In genomic region chr3:52288674-52289073, GRCh38 we compare ENCODE assay signal across 8 cellular contexts. TPM values are rescaled to one million over a fixed set of nuclear protein-coding genes. Genes with fewer than 3 reads are reported as not detected.
A peak's percentile ranks its signal among the peaks of the same experiment; 100 is the strongest.
DNase-seq lines count a peak whose midpoint lies in the region; ATAC-seq and TF ChIP-seq lines count a peak whose summit lies in the region.

No MANE protein-coding gene starts in this region.

- no peaks in the 10 kb centered on the region for H3K27me3 ChIP-seq in iPS-20b (ENCODE audit: insufficient read depth, low read length)
- H3K27me3 ChIP-seq in stomach, result no peaks in the 10 kb centered on the region

- no peaks in the 10 kb centered on the region for H3K9me3 Mint-ChIP-seq in T-helper 2 cell treated with Interferon-gamma antibody and Interleukin-4, amounts not matched to agents 5 μg/mL and 100 μg/mL, for 36 hours
- H3K9me3 Mint-ChIP-seq in activated T-helper 17 cell treated with anti-CD3 and anti-CD28 coated beads, Interleukin-2, amount 50 U/mL, for 72 hours, result no peaks in the 10 kb centered on the region

- peaks cover 17% of the 10 kb centered on the region for H3K36me3 Mint-ChIP-seq in T-helper 2 cell treated with Interferon-gamma antibody and Interleukin-4, amounts not matched to agents 5 μg/mL and 100 μg/mL, for 36 hours (ENCODE audit: low read depth)
- H3K36me3 Mint-ChIP-seq in activated T-helper 17 cell treated with anti-CD3 and anti-CD28 coated beads, Interleukin-2, amount 50 U/mL, for 72 hours (ENCODE audit: low read depth), result peaks cover 39% of the 10 kb centered on the region

- intact Hi-C loops in stomach (cut with DNase I; ENCODE audit: low total_unique reads), result no loop called here

- peaks cover 25% of the 10 kb centered on the region for H3K4me1 Mint-ChIP-seq in T-helper 2 cell treated with Interferon-gamma antibody and Interleukin-4, amounts not matched to agents 5 μg/mL and 100 μg/mL, for 36 hours (ENCODE audit: low read depth)
- peaks cover 16% of the 10 kb centered on the region for H3K4me1 Mint-ChIP-seq in activated T-helper 17 cell treated with anti-CD3 and anti-CD28 coated beads, Interleukin-2, amount 50 U/mL, for 72 hours

- H3K4me3 ChIP-seq in iPS-20b (ENCODE audit: low read length) (peak overlapping the region; percentile 95), stomach (peak overlapping the region; percentile 55 to 86 (median 58))

- ATAC-seq in activated T-helper 17 cell treated with anti-CD3 and anti-CD28 coated beads, Interleukin-2, amount 50 U/mL, for 72 hours (replicated peaks), result no peak
- ATAC-seq in GM18867 (IDR thresholded peaks at IDR 0.05; ENCODE audit: unreplicated experiment), result no peak

- TF ChIP-seq CTCF in stomach (IDR thresholded peaks at IDR 0.05), result no peak

- no peaks in the 10 kb centered on the region for H3K27me3 Mint-ChIP-seq in T-helper 2 cell treated with Interferon-gamma antibody and Interleukin-4, amounts not matched to agents 5 μg/mL and 100 μg/mL, for 36 hours (ENCODE audit: low read depth)
- H3K27me3 Mint-ChIP-seq in activated T-helper 17 cell treated with anti-CD3 and anti-CD28 coated beads, Interleukin-2, amount 50 U/mL, for 72 hours, result no peaks in the 10 kb centered on the region

- no peak for TF ChIP-seq POLR2A in stomach (IDR thresholded peaks at IDR 0.05)

- H3K27ac ChIP-seq in iPS-20b (ENCODE audit: low read length) (no peak overlapping the region), stomach (peak overlapping the region; percentile 94 to 100 (median 99))

- no peaks in the 10 kb centered on the region for H3K9me3 ChIP-seq in iPS-20b (ENCODE audit: insufficient read depth, low read depth, low read length)
- no peaks in the 10 kb centered on the region for H3K9me3 ChIP-seq in stomach

- TF ChIP-seq EP300 in stomach (IDR thresholded peaks at IDR 0.05), result no peak

- 87 to 95% (median 93%) methylated on average over 6 of the region's 6 CpGs for WGBS in stomach, 5 donors

- H3K9ac ChIP-seq in iPS-20b (ENCODE audit: low read depth, low read length), result peak overlapping the region; percentile 95; the same call in 1 of the 2 replicates

- peak overlapping the region; percentile 100 for H3K27ac Mint-ChIP-seq in T-helper 2 cell treated with Interferon-gamma antibody and Interleukin-4, amounts not matched to agents 5 μg/mL and 100 μg/mL, for 36 hours
- H3K27ac Mint-ChIP-seq in activated T-helper 17 cell treated with anti-CD3 and anti-CD28 coated beads, Interleukin-2, amount 50 U/mL, for 72 hours, result peak overlapping the region; percentile 98

- DNase-seq in T-helper 2 cell treated with Interferon-gamma antibody and Interleukin-4, amounts not matched to agents 5 μg/mL and 100 μg/mL, for 36 hours (ENCODE audit: low spot score), result no peak
- no peak for DNase-seq in T-helper 2 cell
- no peak for DNase-seq in stomach
- no peak for DNase-seq in NCI-H1694 treated with DMSO at 0.1 percent for 48 hours (lab: John Stamatoyannopoulos, UW)
- DNase-seq in hippocampal formation (lab: John Stamatoyannopoulos, UW), result no peak

- H3K36me3 ChIP-seq in iPS-20b (ENCODE audit: insufficient read depth, low read depth, low read length), result no peaks in the 10 kb centered on the region
- peaks cover 9 to 38% (median 30%) of the 10 kb centered on the region in 4 donors for H3K36me3 ChIP-seq in stomach

- H3K4me1 ChIP-seq in iPS-20b (ENCODE audit: insufficient read depth, low read length) (peaks cover 3% of the 10 kb centered on the region; the same call in 1 of the 2 replicates), stomach (peaks cover 25 to 60% (median 51%) of the 10 kb centered on the region in 4 donors)

- H3K4me3 Mint-ChIP-seq in T-helper 2 cell treated with Interferon-gamma antibody and Interleukin-4, amounts not matched to agents 5 μg/mL and 100 μg/mL, for 36 hours, result peak overlapping the region; percentile 100
- H3K4me3 Mint-ChIP-seq in activated T-helper 17 cell treated with anti-CD3 and anti-CD28 coated beads, Interleukin-2, amount 50 U/mL, for 72 hours, result peak overlapping the region; percentile 83

RNA-seq across cellular contexts. Expression of gene GLYCTK, which starts 1.0 kb away (rescaled TPM):
- 10 to 100 TPM; 22.8 to 25.2 TPM for total RNA-seq in activated T-helper 17 cell treated with anti-CD3 and anti-CD28 coated beads, Interleukin-2, amount 50 U/mL, for 72 hours
- total RNA-seq in stomach, result 10 to 100 TPM; 16.7 to 55.0 (median 19.2) TPM
- polyA plus RNA-seq in stomach, result 10 to 100 TPM in 2 of 3 donors, 1 to 10 TPM in 1; 9.1 to 26.9 (median 14.6) TPM

RNA-seq across cellular contexts. Expression of gene WDR82, which starts 10.2 kb away (rescaled TPM):
- 100 to 1,000 TPM in 1 of 2 donors, 10 to 100 TPM in 1; 81.1 to 106 TPM for total RNA-seq in activated T-helper 17 cell treated with anti-CD3 and anti-CD28 coated beads, Interleukin-2, amount 50 U/mL, for 72 hours
- 10 to 100 TPM in 4 of 5 donors, 1 to 10 TPM in 1; 8.2 to 64.8 (median 30.4) TPM for total RNA-seq in stomach
- polyA plus RNA-seq in stomach, result 10 to 100 TPM; 20.6 to 28.7 (median 28.0) TPM

RNA-seq across cellular contexts. Expression of gene DNAH1, which starts 27.4 kb away (rescaled TPM):
- 10 to 100 TPM; 17.2 to 26.5 TPM for total RNA-seq in activated T-helper 17 cell treated with anti-CD3 and anti-CD28 coated beads, Interleukin-2, amount 50 U/mL, for 72 hours
- 10 to 100 TPM in 4 of 5 donors, 1 to 10 TPM in 1; 6.1 to 57.6 (median 22.2) TPM for total RNA-seq in stomach
- polyA plus RNA-seq in stomach, result 1 to 10 TPM; 1.9 to 3.4 (median 3.0) TPM

RNA-seq across cellular contexts. Expression of gene PPM1M, which starts 43.1 kb away (rescaled TPM):
- 100 to 1,000 TPM in 1 of 2 donors, 10 to 100 TPM in 1; 84.6 to 112 TPM for total RNA-seq in activated T-helper 17 cell treated with anti-CD3 and anti-CD28 coated beads, Interleukin-2, amount 50 U/mL, for 72 hours
- total RNA-seq in stomach, result 10 to 100 TPM in 3 of 5 donors, 1 to 10 TPM in 2; 7.9 to 44.9 (median 11.0) TPM
- 10 to 100 TPM; 16.4 to 25.7 (median 19.8) TPM for polyA plus RNA-seq in stomach

RNA-seq across cellular contexts. Expression of gene TWF2, which starts 49.7 kb away (rescaled TPM):
- total RNA-seq in activated T-helper 17 cell treated with anti-CD3 and anti-CD28 coated beads, Interleukin-2, amount 50 U/mL, for 72 hours, result 100 to 1,000 TPM in 1 of 2 donors, 10 to 100 TPM in 1; 89.9 to 159 TPM
- 100 to 1,000 TPM in 1 of 5 donors, 10 to 100 TPM in 4; 18.7 to 237 (median 39.1) TPM for total RNA-seq in stomach
- 10 to 100 TPM; 37.5 to 58.7 (median 40.8) TPM for polyA plus RNA-seq in stomach
